ENCODE assay signal across 27 cellular contexts in genomic region chr1:41411229-41411628, GRCh38. TPM values are rescaled to one million over a fixed set of nuclear protein-coding genes. Genes with fewer than 3 reads are reported as not detected.
DNase-seq lines count a peak whose midpoint lies in the region; ATAC-seq and TF ChIP-seq lines count a peak whose summit lies in the region.
"Had no signal": no experiment of that assay in that cellular context is flagged by ENCODE, and none has a peak within 500 bp of the region (broad histone marks: within the 10 kb centered on the region; RNA-seq: fewer than 3 reads in every experiment).

No MANE protein-coding gene starts in this region.

- H3K4me2 ChIP-seq in smooth muscle cell = no peak overlapping the region
- H3K4me2 ChIP-seq: GM23338 had no signal

- H3K27ac Mint-ChIP-seq in MCF 10A (ENCODE audit: low read depth, unreplicated experiment) = no peak overlapping the region
- H3K27ac Mint-ChIP-seq: activated naive CD4-positive, alpha-beta T cell treated with anti-CD3 and anti-CD28 coated beads, Interleukin-2, amount 50 U/mL, for 24 hours; dendritic cell treated with granulocyte-macrophage colony-stimulating factor and Interleukin-4, amounts not matched to agents 40 ng/mL and 50 ng/mL, for 4 days; stimulated activated memory B cell treated with anti-CD40 and anti-IgM and Interleukin-4, amounts not matched to agents 10 μg/mL and 1 μg/mL and 100 μg/mL, for 72 hours had no signal

- no peak for TF ChIP-seq POLR2A in breast epithelium (IDR thresholded peaks at IDR 0.05)

- H3K4me3 Mint-ChIP-seq in MCF 10A (ENCODE audit: unreplicated experiment) = no peak overlapping the region
- H3K4me3 Mint-ChIP-seq: activated naive CD4-positive, alpha-beta T cell treated with anti-CD3 and anti-CD28 coated beads, Interleukin-2, amount 50 U/mL, for 24 hours; dendritic cell treated with granulocyte-macrophage colony-stimulating factor and Interleukin-4, amounts not matched to agents 40 ng/mL and 50 ng/mL, for 4 days; GM23338; naive B cell; stimulated activated memory B cell treated with anti-CD40 and anti-IgM and Interleukin-4, amounts not matched to agents 10 μg/mL and 1 μg/mL and 100 μg/mL, for 72 hours had no signal

- no peaks in the 10 kb centered on the region for H3K9me3 Mint-ChIP-seq in MCF 10A (ENCODE audit: unreplicated experiment)
- H3K9me3 Mint-ChIP-seq: activated naive CD4-positive, alpha-beta T cell treated with anti-CD3 and anti-CD28 coated beads, Interleukin-2, amount 50 U/mL, for 24 hours; dendritic cell treated with granulocyte-macrophage colony-stimulating factor and Interleukin-4, amounts not matched to agents 40 ng/mL and 50 ng/mL, for 4 days; GM23338 had no signal

- WGBS in smooth muscle cell (ENCODE audit: low lambda C conversion rate) = 92% methylated on average over 3 of the region's 3 CpGs

- CTCF ChIA-PET in MCF 10A (lab: Yijun Ruan, JAX) = interaction anchor here (1.0 kb wide), 1 partner anchor 8 kb away, joined by 3 read pairs; no protein-coding TSS in a partner anchor

- ATAC-seq in RWPE2 (ENCODE audit: low read depth) = peak; percentile 39; the same call in 2 of the 3 replicates
- ATAC-seq in GM21619 (IDR thresholded peaks at IDR 0.05; ENCODE audit: unreplicated experiment) = no peak
- no peak for ATAC-seq in HG03439 (IDR thresholded peaks at IDR 0.05; ENCODE audit: unreplicated experiment)
- ATAC-seq: GM23338; K562; stimulated activated memory B cell treated with anti-CD40 and anti-IgM and Interleukin-4, amounts not matched to agents 10 μg/mL and 1 μg/mL and 100 μg/mL, for 72 hours had no signal

- H3K4me1 ChIP-seq in breast epithelium (no peaks in the 10 kb centered on the region), RWPE2 (ENCODE audit: insufficient read depth, poor library complexity, severe bottlenecking) (peaks cover 5% of the 10 kb centered on the region), smooth muscle cell (ENCODE audit: low read depth) (no peaks in the 10 kb centered on the region)
- H3K4me1 ChIP-seq: uterus had no signal

- no TSS peak for BruUV-seq in MCF 10A (replicated peaks; lab: Mats Ljungman, UMichigan)

- DNase-seq in MCF 10A (ENCODE audit: unreplicated experiment) = peak; percentile 44
- DNase-seq in breast epithelium (ENCODE audit: low spot score in 2 of 2) = no peak
- peak; percentile 99 for DNase-seq in NCI-H2029 (lab: John Stamatoyannopoulos, UW)
- no peak for DNase-seq in RWPE2 (ENCODE audit: low spot score)
- no peak for DNase-seq in smooth muscle cell (lab: John Stamatoyannopoulos, UW; ENCODE audit: unreplicated experiment)
- no peak for DNase-seq in NOMO-1 (lab: John Stamatoyannopoulos, UW; ENCODE audit: unreplicated experiment in 2 of 2)
- DNase-seq: activated CD4-positive, alpha-beta T cell treated with anti-CD3 and anti-CD28 coated beads for 1 hour; activated CD8-positive, alpha-beta memory T cell treated with anti-CD3 and anti-CD28 coated beads for 24 hours; activated T-cell treated with anti-CD3 and anti-CD28 coated beads, Interleukin-2, amount 50 U/mL, for 48 hours; anterior cingulate cortex; caudate nucleus; glutamatergic neuron; mesenchymal stem cell; naive B cell; NCI-H1694 treated with DMSO at 0.1 percent for 48 hours; NCI-H446 treated with DMSO at 0.1 percent for 48 hours; nucleus accumbens; SHP77 treated with DMSO at 0.1 percent for 48 hours; small intestine; uterus had no signal

- no peak for TF ChIP-seq CTCF in MCF 10A (IDR thresholded peaks at IDR 0.05; ENCODE audit: unreplicated experiment)
- no peak for TF ChIP-seq CTCF in breast epithelium (IDR thresholded peaks at IDR 0.05)
- no peak for TF ChIP-seq CTCF in RWPE2 (IDR thresholded peaks at IDR 0.05; ENCODE audit: poor library complexity, severe bottlenecking)
- no peak for TF ChIP-seq CTCF in smooth muscle cell (IDR thresholded peaks at IDR 0.05; ENCODE audit: borderline replicate concordance, insufficient read depth, poor library complexity, severe bottlenecking)

- H2AFZ ChIP-seq in smooth muscle cell (ENCODE audit: low read depth) = no peak overlapping the region
- H2AFZ ChIP-seq: GM23338 had no signal

- no peaks in the 10 kb centered on the region for H3F3A ChIP-seq in smooth muscle cell (ENCODE audit: low read depth)

- H3K4me1 Mint-ChIP-seq in MCF 10A (ENCODE audit: insufficient read depth, unreplicated experiment) = peaks cover 10% of the 10 kb centered on the region
- H3K4me1 Mint-ChIP-seq: activated naive CD4-positive, alpha-beta T cell treated with anti-CD3 and anti-CD28 coated beads, Interleukin-2, amount 50 U/mL, for 24 hours; naive B cell; stimulated activated memory B cell treated with anti-CD40 and anti-IgM and Interleukin-4, amounts not matched to agents 10 μg/mL and 1 μg/mL and 100 μg/mL, for 72 hours had no signal

- no peaks in the 10 kb centered on the region for H3K27me3 ChIP-seq in breast epithelium
- H3K27me3 ChIP-seq in RWPE2 (ENCODE audit: insufficient read depth, poor library complexity, severe bottlenecking) = no peaks in the 10 kb centered on the region
- H3K27me3 ChIP-seq in smooth muscle cell (ENCODE audit: low read depth) = peaks cover 17% of the 10 kb centered on the region
- H3K27me3 ChIP-seq: uterus had no signal

- H3K79me2 ChIP-seq in smooth muscle cell (ENCODE audit: low read depth) = no peaks in the 10 kb centered on the region

- no peaks in the 10 kb centered on the region for H3K36me3 Mint-ChIP-seq in MCF 10A (ENCODE audit: insufficient read depth, unreplicated experiment)
- H3K36me3 Mint-ChIP-seq: activated naive CD4-positive, alpha-beta T cell treated with anti-CD3 and anti-CD28 coated beads, Interleukin-2, amount 50 U/mL, for 24 hours; naive B cell; stimulated activated memory B cell treated with anti-CD40 and anti-IgM and Interleukin-4, amounts not matched to agents 10 μg/mL and 1 μg/mL and 100 μg/mL, for 72 hours had no signal

- no peak overlapping the region for H3K4me3 ChIP-seq in breast epithelium
- no peak overlapping the region for H3K4me3 ChIP-seq in RWPE2 (ENCODE audit: severe bottlenecking)
- H3K4me3 ChIP-seq in smooth muscle cell = no peak overlapping the region
- H3K4me3 ChIP-seq: GM23338, K562, uterus had no signal

- H3K36me3 ChIP-seq in breast epithelium (no peaks in the 10 kb centered on the region), RWPE2 (ENCODE audit: low read depth) (no peaks in the 10 kb centered on the region), smooth muscle cell (ENCODE audit: low read depth) (no peaks in the 10 kb centered on the region)
- H3K36me3 ChIP-seq: uterus had no signal

- H3K9me3 ChIP-seq in breast epithelium (no peaks in the 10 kb centered on the region), RWPE2 (ENCODE audit: severe bottlenecking) (no peaks in the 10 kb centered on the region), smooth muscle cell (replicated peaks; ENCODE audit: low read depth) (no peaks in the 10 kb centered on the region)
- H3K9me3 ChIP-seq: uterus had no signal

- H3K27ac ChIP-seq in breast epithelium = no peak overlapping the region
- H3K27ac ChIP-seq in RWPE2 (ENCODE audit: poor library complexity, severe bottlenecking) = no peak overlapping the region
- H3K27ac ChIP-seq in smooth muscle cell (ENCODE audit: low read depth) = no peak overlapping the region
- H3K27ac ChIP-seq: uterus had no signal

- POLR2A ChIA-PET in MCF 10A (lab: Yijun Ruan, JAX) = no interaction called here

- H3K27me3 Mint-ChIP-seq in MCF 10A (ENCODE audit: insufficient read depth, unreplicated experiment) = peaks cover 38% of the 10 kb centered on the region

- no peaks in the 10 kb centered on the region for H4K20me1 ChIP-seq in smooth muscle cell (ENCODE audit: low read depth)

- no peak overlapping the region for H3K9ac ChIP-seq in smooth muscle cell (ENCODE audit: low read depth)

- intact Hi-C loops in MCF 10A (cut with micrococcal nuclease) = no loop called here
- intact Hi-C loops in breast epithelium (cut with DNase I; ENCODE audit: low total_unique reads) = loop anchor here (10.0 kb wide), 1 partner anchor 126 kb away; no protein-coding TSS in a partner anchor

RNA-seq across cellular contexts. Expression of gene FOXO6, which starts 50.0 kb away (rescaled TPM):
- total RNA-seq in MCF 10A (2022) = 0.22 and 0.28 TPM in 2 replicates
- total RNA-seq in breast epithelium = 1 to 10 TPM in 1 of 3 donors, under 1 TPM in 1, not detected in 1; 0.98 to 1.3 TPM
- total RNA-seq in smooth muscle cell = 0.85 and 0.99 TPM in 2 replicates
- polyA plus RNA-seq in smooth muscle cell = 1.7 and 2.3 TPM in 2 replicates

Comparison
In these comparisons a context has a peak if more than half of its experiments do, and no peak if none do; other contexts are left out.
1. DNase-seq: peak in MCF 10A (single experiment) and NCI-H2029 (single experiment); none in breast epithelium (0 of 2), RWPE2 (single experiment), smooth muscle cell (single experiment) and NOMO-1 (0 of 2).